Comparison of ENCODE assay signal across 14 cellular contexts in the genomic region with DNA sequence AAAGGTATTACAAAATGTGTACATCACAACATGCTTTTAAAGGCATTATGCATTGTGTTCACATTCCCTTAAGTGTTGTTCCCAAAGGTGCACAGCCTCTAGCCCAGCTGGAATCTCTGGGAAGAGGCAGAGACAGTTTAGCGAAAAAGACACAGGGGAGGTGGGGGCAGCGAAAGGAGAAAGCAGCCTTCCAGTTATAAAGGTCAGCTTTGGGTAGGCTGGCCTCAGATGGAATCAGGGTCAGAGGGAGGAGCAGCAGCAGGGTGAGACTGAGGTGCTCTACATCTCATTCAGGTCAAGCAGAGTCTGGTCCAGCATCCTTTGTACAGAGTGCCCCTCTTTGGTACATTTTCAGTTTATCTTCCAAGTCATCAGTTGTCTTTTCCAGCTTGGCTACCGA.
DNase-seq lines count a peak whose midpoint lies in the region; ATAC-seq and TF ChIP-seq lines count a peak whose summit lies in the region.
"Had no signal": no experiment of that assay in that cellular context is flagged by ENCODE, and none has a peak within 500 bp of the region (broad histone marks: within the 10 kb centered on the region; RNA-seq: fewer than 3 reads in every experiment).

No MANE protein-coding gene starts in this region.

- peaks cover 0 to 26% (median 13%) of the 10 kb centered on the region in 4 donors for H3K4me1 ChIP-seq in right lobe of liver

- H3K27me3 ChIP-seq in right lobe of liver = no peaks in the 10 kb centered on the region
- H3K27me3 ChIP-seq: BLaER1 had no signal

- H3K27me3 Mint-ChIP-seq in activated naive CD8-positive, alpha-beta T cell treated with anti-CD3 and anti-CD28 coated beads, Interleukin-2, amount 10 ng/mL, durations not matched to agents 7 days and 5 days = no peaks in the 10 kb centered on the region
- H3K27me3 Mint-ChIP-seq in activated naive CD8-positive, alpha-beta T cell treated with anti-CD3 and anti-CD28 coated beads for 36 hours = no peaks in the 10 kb centered on the region
- H3K27me3 Mint-ChIP-seq in activated T-helper 1 cell treated with anti-CD3 and anti-CD28 coated beads, Interleukin-12 subunit alpha, Interleukin-12 subunit beta, Interleukin-2, Interleukin-4 antibody, amounts not matched to agents 30 ng/mL and 10 ng/mL and 1 ng/mL, durations not matched to agents 14 hours and 24 hours and 36 hours (ENCODE audit: insufficient read depth) = no peaks in the 10 kb centered on the region
- no peaks in the 10 kb centered on the region for H3K27me3 Mint-ChIP-seq in activated T-helper 17 cell treated with anti-CD3 and anti-CD28 coated beads, Interleukin-2, amount 50 U/mL, for 72 hours

- peaks cover 0 to 3% (median 0%) of the 10 kb centered on the region in 4 donors for H3K36me3 ChIP-seq in right lobe of liver

- H3K9me3 ChIP-seq in right lobe of liver = no peaks in the 10 kb centered on the region
- H3K9me3 ChIP-seq: BLaER1 had no signal

- no peak overlapping the region for H3K4me3 ChIP-seq in right lobe of liver
- H3K4me3 ChIP-seq: BLaER1, GM12878, GM23338 had no signal

- H3K27ac ChIP-seq in right lobe of liver = peak overlapping the region in 2 of 3 donors; percentile 41 to 44
- H3K27ac ChIP-seq: BLaER1 had no signal

- TF ChIP-seq POLR2A in right lobe of liver (IDR thresholded peaks at IDR 0.05) = no peak

- H3K4me3 Mint-ChIP-seq in activated naive CD8-positive, alpha-beta T cell treated with anti-CD3 and anti-CD28 coated beads, Interleukin-2, amount 10 ng/mL, durations not matched to agents 7 days and 5 days = no peak overlapping the region
- no peak overlapping the region for H3K4me3 Mint-ChIP-seq in activated naive CD8-positive, alpha-beta T cell treated with anti-CD3 and anti-CD28 coated beads for 36 hours
- no peak overlapping the region for H3K4me3 Mint-ChIP-seq in activated T-helper 1 cell treated with anti-CD3 and anti-CD28 coated beads, Interleukin-12 subunit alpha, Interleukin-12 subunit beta, Interleukin-2, Interleukin-4 antibody, amounts not matched to agents 30 ng/mL and 10 ng/mL and 1 ng/mL, durations not matched to agents 14 hours and 24 hours and 36 hours
- H3K4me3 Mint-ChIP-seq in activated T-helper 17 cell treated with anti-CD3 and anti-CD28 coated beads, Interleukin-2, amount 50 U/mL, for 72 hours = no peak overlapping the region
- H3K4me3 Mint-ChIP-seq: GM23338 had no signal

- TF ChIP-seq CTCF in right lobe of liver (IDR thresholded peaks at IDR 0.05) = no peak

- peak overlapping the region; percentile 9 for H3K27ac Mint-ChIP-seq in activated naive CD8-positive, alpha-beta T cell treated with anti-CD3 and anti-CD28 coated beads, Interleukin-2, amount 10 ng/mL, durations not matched to agents 7 days and 5 days
- H3K27ac Mint-ChIP-seq in activated naive CD8-positive, alpha-beta T cell treated with anti-CD3 and anti-CD28 coated beads for 36 hours = no peak overlapping the region
- H3K27ac Mint-ChIP-seq in activated T-helper 1 cell treated with anti-CD3 and anti-CD28 coated beads, Interleukin-12 subunit alpha, Interleukin-12 subunit beta, Interleukin-2, Interleukin-4 antibody, amounts not matched to agents 30 ng/mL and 10 ng/mL and 1 ng/mL, durations not matched to agents 14 hours and 24 hours and 36 hours = peak overlapping the region; percentile 15
- no peak overlapping the region for H3K27ac Mint-ChIP-seq in activated T-helper 17 cell treated with anti-CD3 and anti-CD28 coated beads, Interleukin-2, amount 50 U/mL, for 72 hours

- POLR2A ChIA-PET in activated naive CD8-positive, alpha-beta T cell treated with anti-CD3 and anti-CD28 coated beads, Interleukin-2, amount 10 ng/mL, durations not matched to agents 7 days and 5 days (lab: Charles Lee) = interaction anchor here (0.9 to 2.1 kb wide), 3 partner anchors 15 to 21 kb away, joined by 4 to 7 read pairs (median 5); no protein-coding TSS in a partner anchor

- peaks cover 27% of the 10 kb centered on the region for H3K36me3 Mint-ChIP-seq in activated naive CD8-positive, alpha-beta T cell treated with anti-CD3 and anti-CD28 coated beads, Interleukin-2, amount 10 ng/mL, durations not matched to agents 7 days and 5 days
- H3K36me3 Mint-ChIP-seq in activated naive CD8-positive, alpha-beta T cell treated with anti-CD3 and anti-CD28 coated beads for 36 hours = peaks cover 25% of the 10 kb centered on the region
- peaks cover 20% of the 10 kb centered on the region for H3K36me3 Mint-ChIP-seq in activated T-helper 1 cell treated with anti-CD3 and anti-CD28 coated beads, Interleukin-12 subunit alpha, Interleukin-12 subunit beta, Interleukin-2, Interleukin-4 antibody, amounts not matched to agents 30 ng/mL and 10 ng/mL and 1 ng/mL, durations not matched to agents 14 hours and 24 hours and 36 hours (ENCODE audit: low read depth)
- peaks cover 34% of the 10 kb centered on the region for H3K36me3 Mint-ChIP-seq in activated T-helper 17 cell treated with anti-CD3 and anti-CD28 coated beads, Interleukin-2, amount 50 U/mL, for 72 hours (ENCODE audit: low read depth)

- H3K4me1 Mint-ChIP-seq in activated naive CD8-positive, alpha-beta T cell treated with anti-CD3 and anti-CD28 coated beads, Interleukin-2, amount 10 ng/mL, durations not matched to agents 7 days and 5 days = peaks cover 50% of the 10 kb centered on the region
- H3K4me1 Mint-ChIP-seq in activated naive CD8-positive, alpha-beta T cell treated with anti-CD3 and anti-CD28 coated beads for 36 hours = peaks cover 44% of the 10 kb centered on the region
- H3K4me1 Mint-ChIP-seq in activated T-helper 1 cell treated with anti-CD3 and anti-CD28 coated beads, Interleukin-12 subunit alpha, Interleukin-12 subunit beta, Interleukin-2, Interleukin-4 antibody, amounts not matched to agents 30 ng/mL and 10 ng/mL and 1 ng/mL, durations not matched to agents 14 hours and 24 hours and 36 hours (ENCODE audit: low read depth) = peaks cover 63% of the 10 kb centered on the region
- H3K4me1 Mint-ChIP-seq in activated T-helper 17 cell treated with anti-CD3 and anti-CD28 coated beads, Interleukin-2, amount 50 U/mL, for 72 hours = peaks cover 18% of the 10 kb centered on the region

- no peak for ATAC-seq in activated naive CD8-positive, alpha-beta T cell treated with anti-CD3 and anti-CD28 coated beads, Interleukin-2, amount 10 ng/mL, durations not matched to agents 7 days and 5 days (ENCODE audit: low read depth)
- peak; percentile 71 to 92 (median 90) for ATAC-seq in right lobe of liver
- no peak for ATAC-seq in activated T-helper 17 cell treated with anti-CD3 and anti-CD28 coated beads, Interleukin-2, amount 50 U/mL, for 72 hours (replicated peaks)
- ATAC-seq: GM12878, GM23338 had no signal

- in situ Hi-C loops in KBM-7 (cut with MboI; ENCODE audit: low pct_unique_long_range_greater_than_20kb, low sequenced_read_pairs) = no loop called here

- H3K9me3 Mint-ChIP-seq in activated naive CD8-positive, alpha-beta T cell treated with anti-CD3 and anti-CD28 coated beads, Interleukin-2, amount 10 ng/mL, durations not matched to agents 7 days and 5 days = no peaks in the 10 kb centered on the region
- H3K9me3 Mint-ChIP-seq in activated naive CD8-positive, alpha-beta T cell treated with anti-CD3 and anti-CD28 coated beads for 36 hours = no peaks in the 10 kb centered on the region
- no peaks in the 10 kb centered on the region for H3K9me3 Mint-ChIP-seq in activated T-helper 1 cell treated with anti-CD3 and anti-CD28 coated beads, Interleukin-12 subunit alpha, Interleukin-12 subunit beta, Interleukin-2, Interleukin-4 antibody, amounts not matched to agents 30 ng/mL and 10 ng/mL and 1 ng/mL, durations not matched to agents 14 hours and 24 hours and 36 hours
- H3K9me3 Mint-ChIP-seq in activated T-helper 17 cell treated with anti-CD3 and anti-CD28 coated beads, Interleukin-2, amount 50 U/mL, for 72 hours = no peaks in the 10 kb centered on the region
- H3K9me3 Mint-ChIP-seq: GM23338 had no signal

- no peak for DNase-seq in activated naive CD8-positive, alpha-beta T cell treated with anti-CD3 and anti-CD28 coated beads, Interleukin-2, amount 10 ng/mL, durations not matched to agents 7 days and 5 days
- DNase-seq in activated naive CD8-positive, alpha-beta T cell treated with anti-CD3 and anti-CD28 coated beads for 36 hours = no peak
- no peak for DNase-seq in activated T-helper 1 cell treated with anti-CD3 and anti-CD28 coated beads, Interleukin-12 subunit alpha, Interleukin-12 subunit beta, Interleukin-2, Interleukin-4 antibody, amounts not matched to agents 30 ng/mL and 10 ng/mL and 1 ng/mL, durations not matched to agents 14 hours and 24 hours and 36 hours (ENCODE audit: low spot score)
- peak in 2 of 3 donors; percentile 76 to 81 for DNase-seq in right lobe of liver
- DNase-seq in COLO829 (ENCODE audit: low spot score) = no peak
- no peak for DNase-seq in KBM-7
- DNase-seq: 8988T, AML-193, DMS79, H7 had no signal

- intact Hi-C loops in activated T-helper 1 cell treated with anti-CD3 and anti-CD28 coated beads, Interleukin-12 subunit alpha, Interleukin-12 subunit beta, Interleukin-2, Interleukin-4 antibody, amounts not matched to agents 30 ng/mL and 10 ng/mL and 1 ng/mL, durations not matched to agents 14 hours and 24 hours and 36 hours (cut with micrococcal nuclease) = no loop called here
- intact Hi-C loops in right lobe of liver (cut with DNase I) = no loop called here

- WGBS in right lobe of liver (ENCODE audit: insufficient coverage, low coverage, low lambda C conversion rate, missing lambda C conversion rate) = 40% methylated on average over 3 of the region's 3 CpGs

Comparison
In these comparisons a context has a peak if more than half of its experiments do, and no peak if none do; other contexts are left out.
1. H3K27ac Mint-ChIP-seq: peak in activated naive CD8-positive, alpha-beta T cell treated with anti-CD3 and anti-CD28 coated beads, Interleukin-2, amount 10 ng/mL, durations not matched to agents 7 days and 5 days (single experiment) and activated T-helper 1 cell treated with anti-CD3 and anti-CD28 coated beads, Interleukin-12 subunit alpha, Interleukin-12 subunit beta, Interleukin-2, Interleukin-4 antibody, amounts not matched to agents 30 ng/mL and 10 ng/mL and 1 ng/mL, durations not matched to agents 14 hours and 24 hours and 36 hours (single experiment); none in activated naive CD8-positive, alpha-beta T cell treated with anti-CD3 and anti-CD28 coated beads for 36 hours (single experiment) and activated T-helper 17 cell treated with anti-CD3 and anti-CD28 coated beads, Interleukin-2, amount 50 U/mL, for 72 hours (single experiment).
2. ATAC-seq: peak in right lobe of liver (4 of 4); none in activated naive CD8-positive, alpha-beta T cell treated with anti-CD3 and anti-CD28 coated beads, Interleukin-2, amount 10 ng/mL, durations not matched to agents 7 days and 5 days (single experiment) and activated T-helper 17 cell treated with anti-CD3 and anti-CD28 coated beads, Interleukin-2, amount 50 U/mL, for 72 hours (single experiment).
3. DNase-seq: peak in right lobe of liver (2 of 3); none in activated naive CD8-positive, alpha-beta T cell treated with anti-CD3 and anti-CD28 coated beads, Interleukin-2, amount 10 ng/mL, durations not matched to agents 7 days and 5 days (single experiment), activated naive CD8-positive, alpha-beta T cell treated with anti-CD3 and anti-CD28 coated beads for 36 hours (single experiment), activated T-helper 1 cell treated with anti-CD3 and anti-CD28 coated beads, Interleukin-12 subunit alpha, Interleukin-12 subunit beta, Interleukin-2, Interleukin-4 antibody, amounts not matched to agents 30 ng/mL and 10 ng/mL and 1 ng/mL, durations not matched to agents 14 hours and 24 hours and 36 hours (single experiment), COLO829 (single experiment) and KBM-7 (single experiment).